In the genomic region with DNA sequence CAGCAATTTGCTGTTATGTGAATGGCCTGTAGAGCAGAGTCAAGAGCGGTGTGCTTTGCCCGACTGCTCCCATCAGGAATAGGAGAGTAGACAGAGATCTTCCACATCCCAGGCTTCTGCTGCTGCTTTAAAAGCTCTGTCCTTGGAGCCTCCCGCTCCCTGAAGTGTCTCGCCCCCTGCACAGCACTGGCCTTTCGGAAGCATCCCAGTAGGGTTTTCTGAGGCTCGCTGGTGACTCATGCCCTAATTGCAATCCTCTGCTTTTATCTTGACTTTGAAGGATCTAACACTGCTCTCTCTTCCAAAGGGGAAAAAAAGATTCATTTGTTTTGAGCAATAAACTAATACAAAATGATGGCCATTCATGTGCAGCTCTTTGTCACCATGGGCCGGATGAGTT, we compare ENCODE assay signal across 12 cellular contexts. TPM values are rescaled to one million over a fixed set of nuclear protein-coding genes. Genes with fewer than 3 reads are reported as not detected.
DNase-seq lines count a peak whose midpoint lies in the region; ATAC-seq and TF ChIP-seq lines count a peak whose summit lies in the region.
"Had no signal": no experiment of that assay in that cellular context is flagged by ENCODE, and none has a peak within 500 bp of the region (broad histone marks: within the 10 kb centered on the region; RNA-seq: fewer than 3 reads in every experiment).

No MANE protein-coding gene starts in this region.

- H3K36me3 ChIP-seq in osteoblast (ENCODE audit: insufficient read depth, low read length): no peaks in the 10 kb centered on the region
- H3K36me3 ChIP-seq: right lobe of liver had no signal

- H3K27ac ChIP-seq in osteoblast (ENCODE audit: low read depth, low read length): peak overlapping the region; percentile 32
- H3K27ac ChIP-seq: right lobe of liver, testis had no signal

- no peak overlapping the region for H3K4me2 ChIP-seq in osteoblast (ENCODE audit: insufficient read depth, low read length)

- DNase-seq in H4 (ENCODE audit: low spot score): peak; percentile 21
- peak; percentile 18 for DNase-seq in T1000 (lab: John Stamatoyannopoulos, UW)
- peak; percentile 21 for DNase-seq in fibroblast of peridontal ligament (ENCODE audit: extremely low read depth)
- DNase-seq in osteoblast (ENCODE audit: insufficient read length, low spot score, missing footprints): no peak
- DNase-seq in NOMO-1 treated with DMSO at 0.1 percent for 48 hours (lab: John Stamatoyannopoulos, UW; ENCODE audit: unreplicated experiment): no peak
- DNase-seq: activated CD4-positive, alpha-beta T cell treated with anti-CD3 and anti-CD28 coated beads, Interleukin-2, amount 50 U/mL, for 48 hours; activated gamma-delta T cell treated with Interleukin-2 at 50 U/mL for 16 hours; IMR-90; right lobe of liver; testis had no signal

- H3K27me3 ChIP-seq in osteoblast (ENCODE audit: insufficient read depth, low read length): no peaks in the 10 kb centered on the region
- H3K27me3 ChIP-seq: right lobe of liver, testis had no signal

- no peak overlapping the region for H3K4me3 ChIP-seq in osteoblast (ENCODE audit: insufficient read depth, low read length)
- H3K4me3 ChIP-seq: right lobe of liver, testis had no signal

- H3K4me1 ChIP-seq in osteoblast (ENCODE audit: insufficient read depth, low read length): peaks cover 20% of the 10 kb centered on the region
- H3K4me1 ChIP-seq: right lobe of liver, testis had no signal

- ATAC-seq in GM19351 (IDR thresholded peaks at IDR 0.05; ENCODE audit: unreplicated experiment): no peak
- ATAC-seq in HG02642 (IDR thresholded peaks at IDR 0.05; ENCODE audit: poor library complexity, unreplicated experiment): no peak
- ATAC-seq: right lobe of liver had no signal

- no peaks in the 10 kb centered on the region for H4K20me1 ChIP-seq in osteoblast (ENCODE audit: insufficient read depth, low read length)

- no peak for TF ChIP-seq CTCF in osteoblast (IDR thresholded peaks at IDR 0.05; ENCODE audit: extremely low read depth, low read depth, low read length)

- H2AFZ ChIP-seq in osteoblast (ENCODE audit: low read length): no peak overlapping the region

- H3K79me2 ChIP-seq in osteoblast (ENCODE audit: insufficient read depth, low read length): no peaks in the 10 kb centered on the region

- no peaks in the 10 kb centered on the region for H3K9me3 ChIP-seq in osteoblast (ENCODE audit: low read depth, low read length)
- H3K9me3 ChIP-seq: right lobe of liver, testis had no signal

RNA-seq across cellular contexts. Expression of gene CD101, which starts 13.3 kb away (rescaled TPM):
- 0.12 and 0.62 TPM in 2 replicates for total RNA-seq in H4 (2014; rRNA removed; shearing (Covaris generic))
- under 0.01 TPM in 2 replicates for total RNA-seq in osteoblast
- total RNA-seq: IMR-90 had no signal

Comparison
In these comparisons a context has a peak if more than half of its experiments do, and no peak if none do; other contexts are left out.
1. DNase-seq: peak in H4 (single experiment), T1000 (single experiment) and fibroblast of peridontal ligament (single experiment); none in osteoblast (single experiment) and NOMO-1 treated with DMSO at 0.1 percent for 48 hours (single experiment).